8 cellular contexts compared by ENCODE assay signal in genomic region chr6:132401120-132401940, GRCh38. TPM values are rescaled to one million over a fixed set of nuclear protein-coding genes. Genes with fewer than 3 reads are reported as not detected.
DNase-seq lines count a peak whose midpoint lies in the region; ATAC-seq and TF ChIP-seq lines count a peak whose summit lies in the region.

MOXD1 (minus strand) TSS chr6:132401475; CDS start chr6:132401426, 49 bp downstream.

- H3K27me3 ChIP-seq in HL-60 (ENCODE audit: insufficient read depth, poor library complexity, severe bottlenecking) (peaks cover 22% of the 10 kb centered on the region), adipocyte (replicated peaks; ENCODE audit: control insufficient read depth, insufficient read depth, low read length) (no peaks in the 10 kb centered on the region), hepatocyte (peaks cover 68% of the 10 kb centered on the region)

- H2AFZ ChIP-seq in hepatocyte: peak within 1 kb of the TSS; percentile 88

- no peaks in the 10 kb centered on the region for H4K20me1 ChIP-seq in hepatocyte (ENCODE audit: insufficient read depth, poor library complexity, severe bottlenecking)

- TF ChIP-seq CTCF in HL-60 (IDR thresholded peaks at IDR 0.05; ENCODE audit: insufficient read depth, low read length) (no peak), hepatocyte (IDR thresholded peaks at IDR 0.05; ENCODE audit: poor library complexity) (no peak)

- H3K36me3 ChIP-seq in adipocyte (ENCODE audit: control insufficient read depth, insufficient read depth, low read length, severe bottlenecking) (no peaks in the 10 kb centered on the region), hepatocyte (replicated peaks; ENCODE audit: insufficient read depth, low read depth) (no peaks in the 10 kb centered on the region)

- H3K4me2 ChIP-seq in hepatocyte: peak within 1 kb of the TSS; percentile 99

- H3K4me3 ChIP-seq in HL-60 (replicated peaks; ENCODE audit: insufficient read depth, low read length): peak within 1 kb of the TSS; percentile 47
- H3K4me3 ChIP-seq in adipocyte (ENCODE audit: low read length): peak within 1 kb of the TSS; percentile 89
- H3K4me3 ChIP-seq in hepatocyte: peak within 1 kb of the TSS; percentile 89

- H3K4me1 ChIP-seq in adipocyte (ENCODE audit: control insufficient read depth, insufficient read depth, low read length) (peaks cover 30% of the 10 kb centered on the region), hepatocyte (ENCODE audit: insufficient read depth) (no peaks in the 10 kb centered on the region)

- ATAC-seq in GM19468 (IDR thresholded peaks at IDR 0.05; ENCODE audit: extremely low read depth, unreplicated experiment): peak; percentile 34

- H3K27ac ChIP-seq in HL-60 (replicated peaks) (no peak within 1 kb of the TSS), hepatocyte (peak within 1 kb of the TSS; percentile 24)

- WGBS in hepatocyte (ENCODE audit: low lambda C conversion rate, missing lambda C conversion rate): 2% methylated on average over 42 of the region's 85 CpGs

- H3K9ac ChIP-seq in adipocyte (ENCODE audit: low read length): peak within 1 kb of the TSS; percentile 89

- H3K9me3 ChIP-seq in adipocyte (ENCODE audit: control insufficient read depth, low read length): no peaks in the 10 kb centered on the region
- H3K9me3 ChIP-seq in hepatocyte (ENCODE audit: low read depth): no peaks in the 10 kb centered on the region

- DNase-seq in COLO829 (ENCODE audit: low spot score) (peak; percentile 35), HL-60 (ENCODE audit: low read depth in 1 of 2, low spot score in 1 of 2) (no peak), adipocyte (ENCODE audit: low read depth) (peak; percentile 84), hepatocyte (ENCODE audit: low spot score) (peak; percentile 76), retina (peak; percentile 78), SHP77 (lab: John Stamatoyannopoulos, UW) (no peak), GDM1 (lab: John Stamatoyannopoulos, UW) (no peak)

- no peaks in the 10 kb centered on the region for H3K79me2 ChIP-seq in hepatocyte

- no peaks in the 10 kb centered on the region for H3K9me2 ChIP-seq in hepatocyte (replicated peaks; ENCODE audit: insufficient read depth)

RNA-seq across cellular contexts. Expression of gene MOXD1, which starts in this region (rescaled TPM):
- 16.7 and 16.8 TPM in 2 replicates for total RNA-seq in hepatocyte
- 9.0 and 11.7 TPM in 2 replicates for polyA plus RNA-seq in hepatocyte

Comparison
In these comparisons a context has a peak if more than half of its experiments do, and no peak if none do; other contexts are left out.
1. DNase-seq: peak in COLO829 (single experiment), adipocyte (single experiment), hepatocyte (single experiment) and retina (single experiment); none in HL-60 (0 of 2), SHP77 (0 of 2) and GDM1 (single experiment).
2. Peak in every context shown above with its lines, with median percentiles within 50 percentile points of each other: H3K4me3 ChIP-seq.